ENCODE assay signal across 25 cellular contexts in genomic region chr4:150135134-150135773, GRCh38. TPM values are rescaled to one million over a fixed set of nuclear protein-coding genes. Genes with fewer than 3 reads are reported as not detected.
DNase-seq lines count a peak whose midpoint lies in the region; ATAC-seq and TF ChIP-seq lines count a peak whose summit lies in the region.
"Had no signal": no experiment of that assay in that cellular context is flagged by ENCODE, and none has a peak within 500 bp of the region (broad histone marks: within the 10 kb centered on the region; RNA-seq: fewer than 3 reads in every experiment).

No MANE protein-coding gene starts in this region.

- intact Hi-C loops in Panc1 (cut with micrococcal nuclease; ENCODE audit: unreplicated experiment) = no loop called here

- POLR2A ChIA-PET in Panc1 (lab: Charles Lee) = no interaction called here

- WGBS in upper lobe of left lung, 2 donors = 42 to 45% methylated on average over 4 of the region's 4 CpGs

- H3K9me3 ChIP-seq in Panc1 (ENCODE audit: control insufficient read depth, insufficient read depth, low read depth, low read length) = no peaks in the 10 kb centered on the region
- no peaks in the 10 kb centered on the region for H3K9me3 ChIP-seq in upper lobe of left lung

- TF ChIP-seq EP300 in upper lobe of left lung (IDR thresholded peaks at IDR 0.05) = no peak

- H3K27me3 ChIP-seq in Panc1 (ENCODE audit: control insufficient read depth, insufficient read depth, low read length) (no peaks in the 10 kb centered on the region), upper lobe of left lung (no peaks in the 10 kb centered on the region)
- H3K27me3 ChIP-seq: cardiac muscle cell, dorsolateral prefrontal cortex had no signal

- no peak overlapping the region for H3K4me3 ChIP-seq in Panc1 (ENCODE audit: low read depth in 2 of 2, low read length in 2 of 2)
- no peak overlapping the region for H3K4me3 ChIP-seq in fibroblast of villous mesenchyme (ENCODE audit: low read depth, low read length)
- no peak overlapping the region for H3K4me3 ChIP-seq in upper lobe of left lung
- H3K4me3 ChIP-seq: cardiac muscle cell, dorsolateral prefrontal cortex had no signal

- DNase-seq in SKM-1 treated with dmso at 0.1 percent for 144 hours (lab: John Stamatoyannopoulos, UW; ENCODE audit: unreplicated experiment) = peak; percentile 23
- DNase-seq in SKM-1 (lab: John Stamatoyannopoulos, UW; ENCODE audit: unreplicated experiment) = no peak
- DNase-seq in Panc1 (ENCODE audit: low read depth, low spot score) = no peak
- peak; percentile 40 for DNase-seq in fibroblast of villous mesenchyme (ENCODE audit: low read depth)
- no peak for DNase-seq in cerebellar nuclear complex (lab: John Stamatoyannopoulos, UW)
- DNase-seq in upper lobe of left lung = no peak
- DNase-seq: activated CD4-positive, alpha-beta T cell treated with anti-CD3 and anti-CD28 coated beads, Interleukin-2, amount 50 U/mL, for 1 hour; activated CD8-positive, alpha-beta memory T cell treated with anti-CD3 and anti-CD28 coated beads, Interleukin-2, amount 50 U/mL, for 4 hours; activated effector memory CD4-positive, alpha-beta T cell treated with Interleukin-2 at 50 U/mL for 16 hours; dorsolateral prefrontal cortex; H9; naive thymus-derived CD8-positive, alpha-beta T cell; NCI-H1417 treated with DMSO at 0.1 percent for 48 hours; NCI-H2107; NCI-H524; OCI-M1; SHP77; T-helper 1 cell had no signal

- in situ Hi-C loops in Panc1 (cut with HindIII; ENCODE audit: low pct_unique_long_range_greater_than_20kb, low sequenced_read_pairs) = no loop called here

- TF ChIP-seq POLR2A in upper lobe of left lung (IDR thresholded peaks at IDR 0.05) = no peak

- H3K36me3 ChIP-seq in Panc1 (ENCODE audit: control insufficient read depth, insufficient read depth, low read length) (no peaks in the 10 kb centered on the region; the same call in 1 of the 2 replicates), upper lobe of left lung (no peaks in the 10 kb centered on the region)
- H3K36me3 ChIP-seq: cardiac muscle cell had no signal

- ATAC-seq in Panc1 (no peak), HG03139 (IDR thresholded peaks at IDR 0.05; ENCODE audit: unreplicated experiment) (no peak), upper lobe of left lung (ENCODE audit: low FRiP score in 2 of 2) (no peak), GM18909 (IDR thresholded peaks at IDR 0.05; ENCODE audit: poor library complexity, unreplicated experiment) (no peak)
- ATAC-seq: sciatic nerve had no signal

- BruUV-seq in Panc1 (replicated peaks; lab: Mats Ljungman, UMichigan) = no TSS peak

- H3K27ac ChIP-seq in Panc1 (ENCODE audit: low read length) (peak overlapping the region; percentile 15; the same call in 1 of the 2 replicates), upper lobe of left lung (no peak overlapping the region)
- H3K27ac ChIP-seq: cardiac muscle cell, dorsolateral prefrontal cortex, epithelial cell of prostate, parathyroid adenoma had no signal

- CTCF ChIA-PET in Panc1 (lab: Charles Lee) = no interaction called here

- H3K4me1 ChIP-seq in Panc1 (ENCODE audit: control insufficient read depth, insufficient read depth, low read length) = peaks cover 12% of the 10 kb centered on the region
- H3K4me1 ChIP-seq in upper lobe of left lung = no peaks in the 10 kb centered on the region
- H3K4me1 ChIP-seq: parathyroid adenoma had no signal

- TF ChIP-seq CTCF in Panc1 (IDR thresholded peaks at IDR 0.05) (no peak), fibroblast of villous mesenchyme (IDR thresholded peaks at IDR 0.05; ENCODE audit: insufficient read depth, low read depth, low read length) (no peak), upper lobe of left lung (IDR thresholded peaks at IDR 0.05) (no peak)

RNA-seq across cellular contexts. Expression of gene DCLK2, which starts 57.0 kb away (rescaled TPM):
- 9.5 TPM for total RNA-seq in Panc1 (2021; ENCODE audit: unreplicated experiment)
- polyA plus RNA-seq in Panc1 (2012; ENCODE audit: insufficient read length) = 6.0 TPM
- 13.0 and 24.2 TPM in 2 replicates for total RNA-seq in fibroblast of villous mesenchyme
- 10 to 100 TPM in 1 of 6 donors, 1 to 10 TPM in 5; 2.1 to 16.8 (median 3.3) TPM for total RNA-seq in upper lobe of left lung
- total RNA-seq: HT-29; naive thymus-derived CD8-positive, alpha-beta T cell had no signal

Comparison
In these comparisons a context has a peak if more than half of its experiments do, and no peak if none do; other contexts are left out.
1. DNase-seq: peak in SKM-1 treated with dmso at 0.1 percent for 144 hours (single experiment) and fibroblast of villous mesenchyme (single experiment); none in SKM-1 (single experiment), Panc1 (single experiment), cerebellar nuclear complex (0 of 2) and upper lobe of left lung (0 of 2).